ENCODE assay signal across 1 cellular context in genomic region chr9:2228132-2228531, GRCh38.
A peak's percentile ranks its signal among the peaks of the same experiment; 100 is the strongest.
TF ChIP-seq lines count a peak whose summit lies in the region.

No MANE protein-coding gene starts in this region.

TF ChIP-seq in K562, 482 proteins besides CTCF, POLR2A, EP300 and RAD21 (continued from another document):
- TF ChIP-seq TFE3 (CRISPR knock-in tag; IDR thresholded peaks at IDR 0.05) (no peak), ZSCAN32 (CRISPR knock-in tag; IDR thresholded peaks at IDR 0.05) (no peak), ZNF79 (CRISPR knock-in tag; IDR thresholded peaks at IDR 0.05; ENCODE audit: low read depth) (no peak), MYC (IDR thresholded peaks at IDR 0.05; ENCODE audit: low read depth, low read length) (0 out of 2 replicates have a peak, but pooled peaks have one; percentile 18), MYC (CRISPR knock-in tag; IDR thresholded peaks at IDR 0.05; ENCODE audit: borderline replicate concordance, low read depth) (no peak), CTCFL (IDR thresholded peaks at IDR 0.05; ENCODE audit: borderline replicate concordance, insufficient read depth, low read depth, low read length, poor library complexity, severe bottlenecking) (peak; percentile 66), E4F1 (CRISPR knock-in tag; IDR thresholded peaks at IDR 0.05; ENCODE audit: borderline replicate concordance) (no peak), RFX1 (IDR thresholded peaks at IDR 0.05) (no peak), MAFK (IDR thresholded peaks at IDR 0.05; ENCODE audit: low read length) (no peak), KLF13 (tag; IDR thresholded peaks at IDR 0.05; ENCODE audit: borderline replicate concordance, low read depth) (no peak), USF2 (CRISPR knock-in tag; IDR thresholded peaks at IDR 0.05) (no peak), MGA (IDR thresholded peaks at IDR 0.05) (peak; percentile 31; the same call in 1 of the 2 replicates), CREB5 (CRISPR knock-in tag; IDR thresholded peaks at IDR 0.05) (no peak), DNMT1 (IDR thresholded peaks at IDR 0.05) (no peak), ZBTB11 (CRISPR knock-in tag; IDR thresholded peaks at IDR 0.05) (no peak), L3MBTL2 (IDR thresholded peaks at IDR 0.05) (peak; percentile 41; the same call in 1 of the 2 replicates), RCOR1 (IDR thresholded peaks at IDR 0.05; ENCODE audit: borderline replicate concordance in 1 of 2, low read depth in 2 of 2, low read length in 2 of 2) (no peak)
